ENCODE assay signal across 8 cellular contexts in the genomic region with DNA sequence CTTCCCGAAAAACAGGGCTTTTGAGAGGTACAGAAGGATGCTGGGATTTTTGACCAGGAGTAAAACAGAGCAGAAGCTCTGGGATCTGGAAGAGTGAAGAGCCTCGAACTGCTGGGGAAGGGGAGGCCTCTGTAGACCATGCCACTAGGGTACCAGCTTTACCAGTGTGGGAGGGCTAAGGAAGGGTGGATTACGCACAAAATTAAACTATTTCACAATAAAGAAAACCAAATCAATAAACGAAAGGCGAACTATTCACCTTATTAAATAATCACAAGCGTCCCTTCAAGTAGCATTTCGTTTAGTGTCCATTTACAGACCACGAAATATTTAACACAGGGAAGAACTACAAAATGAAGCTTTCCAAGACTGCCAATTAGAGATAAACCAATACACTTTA. TPM values are rescaled to one million over a fixed set of nuclear protein-coding genes. Genes with fewer than 3 reads are reported as not detected.
DNase-seq lines count a peak whose midpoint lies in the region; ATAC-seq and TF ChIP-seq lines count a peak whose summit lies in the region.

No MANE protein-coding gene starts in this region.

- H3K79me2 ChIP-seq in Karpas-422 (ENCODE audit: low read length) = peaks cover 18% of the 10 kb centered on the region

- no peaks in the 10 kb centered on the region for H3K9me3 ChIP-seq in Karpas-422 (ENCODE audit: low read length)
- H3K9me3 ChIP-seq in naive thymus-derived CD4-positive, alpha-beta T cell (ENCODE audit: control insufficient read depth in 2 of 3, low read length in 3 of 3) = no peaks in the 10 kb centered on the region

- H3K4me2 ChIP-seq in Karpas-422 (ENCODE audit: low read depth, low read length, poor library complexity, severe bottlenecking) = peak overlapping the region; percentile 100

- peaks cover 0 to 12% (median 4%) of the 10 kb centered on the region in 5 donors for H3K36me3 Mint-ChIP-seq in naive thymus-derived CD4-positive, alpha-beta T cell

- peaks cover 7% of the 10 kb centered on the region; the same call in 1 of the 2 replicates for H3K36me3 ChIP-seq in Karpas-422 (ENCODE audit: insufficient read depth, low read length)
- H3K36me3 ChIP-seq in naive thymus-derived CD4-positive, alpha-beta T cell (ENCODE audit: control insufficient read depth in 2 of 3, insufficient read depth in 3 of 3, low read length in 3 of 3) = peaks cover 5 to 39% (median 6%) of the 10 kb centered on the region in 3 experiments

- H3K9ac ChIP-seq in Karpas-422 (ENCODE audit: low read length) = peak overlapping the region; percentile 98

- no peaks in the 10 kb centered on the region for H3K27me3 Mint-ChIP-seq in naive thymus-derived CD4-positive, alpha-beta T cell

- no peaks in the 10 kb centered on the region for H3K27me3 ChIP-seq in Karpas-422 (ENCODE audit: low read length)
- no peaks in the 10 kb centered on the region for H3K27me3 ChIP-seq in naive thymus-derived CD4-positive, alpha-beta T cell (ENCODE audit: control insufficient read depth in 2 of 2, insufficient read depth in 2 of 2, low read length in 2 of 2)

- H2AFZ ChIP-seq in Karpas-422 (ENCODE audit: low read length) = peak overlapping the region; percentile 89

- H3K4me3 ChIP-seq in AG10803 (ENCODE audit: low read length) (peak overlapping the region; percentile 89), Karpas-422 (ENCODE audit: low read length) (peak overlapping the region; percentile 86)
- peak overlapping the region; percentile 80 for H3K4me3 ChIP-seq in naive thymus-derived CD4-positive, alpha-beta T cell (ENCODE audit: low read length)

- intact Hi-C loops in naive thymus-derived CD4-positive, alpha-beta T cell (cut with micrococcal nuclease) = loop anchor here (1.0 to 10.0 kb wide), 9 partner anchors 19 to 1998 kb away; partner anchors contain the start of genes BTF3L4 (in 2 of the 2), CPT2 (in 2 of the 2), MAGOH (in 2 of the 2) and TXNDC12 (in 2 of the 2)

- H3K4me1 ChIP-seq in Karpas-422 (ENCODE audit: low read length) = peaks cover 25% of the 10 kb centered on the region
- peaks cover 15% of the 10 kb centered on the region in 2 donors for H3K4me1 ChIP-seq in naive thymus-derived CD4-positive, alpha-beta T cell (ENCODE audit: control insufficient read depth in 2 of 2, insufficient read depth in 2 of 2, low read length in 2 of 2)

- H3K9me3 Mint-ChIP-seq in naive thymus-derived CD4-positive, alpha-beta T cell = peaks cover 0 to 6% (median 0%) of the 10 kb centered on the region in 11 donors

- peak overlapping the region; percentile 91 to 98 (median 96) for H3K27ac Mint-ChIP-seq in naive thymus-derived CD4-positive, alpha-beta T cell

- no peak for TF ChIP-seq CTCF in AG10803 (conservative IDR thresholded peaks at IDR 0.05; ENCODE audit: low read length)

- ATAC-seq in naive thymus-derived CD4-positive, alpha-beta T cell = no peak
- no peak for ATAC-seq in GM18511 (IDR thresholded peaks at IDR 0.05; ENCODE audit: unreplicated experiment)

- CTCF ChIA-PET in naive thymus-derived CD4-positive, alpha-beta T cell (lab: Charles Lee) = interaction anchor here (0.7 kb wide), 1 partner anchor 17 kb away, joined by 3 read pairs; no protein-coding TSS in a partner anchor

- H3K4me1 Mint-ChIP-seq in naive thymus-derived CD4-positive, alpha-beta T cell = peaks cover 15 to 31% (median 26%) of the 10 kb centered on the region in 7 donors

- DNase-seq in AG10803 (ENCODE audit: low read depth) = no peak
- no peak for DNase-seq in Karpas-422
- DNase-seq in naive thymus-derived CD4-positive, alpha-beta T cell = no peak
- DNase-seq in glomerular visceral epithelial cell (ENCODE audit: extremely low spot score) = no peak
- DNase-seq in MV-4-11 (lab: John Stamatoyannopoulos, UW) = no peak
- no peak for DNase-seq in epidermal melanocyte (ENCODE audit: insufficient read length, low spot score)

- POLR2A ChIA-PET in naive thymus-derived CD4-positive, alpha-beta T cell (lab: Charles Lee) = interaction anchor here (1.0 to 4.4 kb wide), 6 partner anchors 9 to 1490 kb away, joined by 3 to 42 read pairs (median 4); partner anchors contain the start of genes CPT2 and MAGOH

- H3K9me2 ChIP-seq in Karpas-422 (replicated peaks; ENCODE audit: insufficient read depth, low read length) = no peaks in the 10 kb centered on the region

- peak overlapping the region; percentile 83 to 94 (median 92) for H3K4me3 Mint-ChIP-seq in naive thymus-derived CD4-positive, alpha-beta T cell

- H4K20me1 ChIP-seq in Karpas-422 (ENCODE audit: insufficient read depth, low read depth, low read length) = no peaks in the 10 kb centered on the region

- H3K27ac ChIP-seq in Karpas-422 (ENCODE audit: low read length) (peak overlapping the region; percentile 79), cingulate gyrus (ENCODE audit: low read depth, low read length) (peak overlapping the region; percentile 95)
- H3K27ac ChIP-seq in naive thymus-derived CD4-positive, alpha-beta T cell (ENCODE audit: low read depth, low read length) = peak overlapping the region; percentile 99

RNA-seq across cellular contexts. Expression of gene CZIB, which starts 0.7 kb away (rescaled TPM):
- total RNA-seq in Karpas-422 (2014; rRNA removed; shearing (Covaris generic); ENCODE audit: low replicate concordance) = 64.2 and 72.7 TPM in 2 replicates
- 10 to 100 TPM; 41.9 to 94.9 (median 51.4) TPM for total RNA-seq in naive thymus-derived CD4-positive, alpha-beta T cell
- 10 to 100 TPM; 77.5 to 80.1 TPM for polyA plus RNA-seq in naive thymus-derived CD4-positive, alpha-beta T cell

RNA-seq across cellular contexts. Expression of gene MAGOH, which starts 18.6 kb away (rescaled TPM):
- total RNA-seq in Karpas-422 (2014; rRNA removed; shearing (Covaris generic); ENCODE audit: low replicate concordance) = 67.1 and 76.4 TPM in 2 replicates
- total RNA-seq in naive thymus-derived CD4-positive, alpha-beta T cell = 10 to 100 TPM; 37.7 to 76.7 (median 52.3) TPM
- 100 to 1,000 TPM in 1 of 2 donors, 10 to 100 TPM in 1; 97.2 to 108 TPM for polyA plus RNA-seq in naive thymus-derived CD4-positive, alpha-beta T cell

RNA-seq across cellular contexts. Expression of gene CPT2, which starts 23.1 kb away (rescaled TPM):
- total RNA-seq in Karpas-422 (2014; rRNA removed; shearing (Covaris generic); ENCODE audit: low replicate concordance) = 32.3 and 37.3 TPM in 2 replicates
- total RNA-seq in naive thymus-derived CD4-positive, alpha-beta T cell = 10 to 100 TPM in 4 of 5 experiments, 1 to 10 TPM in 1; 8.8 to 23.0 (median 13.4) TPM
- 10 to 100 TPM; 18.7 to 23.2 TPM for polyA plus RNA-seq in naive thymus-derived CD4-positive, alpha-beta T cell
